Comparison of ENCODE assay signal across 1 cellular context in genomic region chr7:5494683-5495561, GRCh38.
TF ChIP-seq lines count a peak whose summit lies in the region.

No MANE protein-coding gene starts in this region.

TF ChIP-seq in HepG2, 621 proteins besides CTCF, POLR2A, EP300 and RAD21 (continued from another document and continues in another):
- TF ChIP-seq ZNF816 (CRISPR knock-in tag; IDR thresholded peaks at IDR 0.05; ENCODE audit: borderline replicate concordance) (no peak), MATR3 (CRISPR knock-in tag; IDR thresholded peaks at IDR 0.05) (no peak), MAF1 (CRISPR knock-in tag; IDR thresholded peaks at IDR 0.05; ENCODE audit: borderline replicate concordance) (no peak), CEBPG (CRISPR knock-in tag; IDR thresholded peaks at IDR 0.05) (no peak), CBFB (CRISPR knock-in tag; IDR thresholded peaks at IDR 0.05) (peak; percentile 60; the same call in 1 of the 2 replicates), KDM1A (CRISPR knock-in tag; IDR thresholded peaks at IDR 0.05) (no peak), HHEX (CRISPR knock-in tag; IDR thresholded peaks at IDR 0.05) (no peak), ZFP90 (CRISPR knock-in tag; IDR thresholded peaks at IDR 0.05; ENCODE audit: borderline replicate concordance) (no peak), TOE1 (CRISPR knock-in tag; IDR thresholded peaks at IDR 0.05) (no peak), PRDM4 (CRISPR knock-in tag; IDR thresholded peaks at IDR 0.05; ENCODE audit: borderline replicate concordance) (no peak), PLRG1 (conservative IDR thresholded peaks at IDR 0.05) (no peak), ZNF557 (CRISPR knock-in tag; IDR thresholded peaks at IDR 0.05) (no peak), MTF1 (CRISPR knock-in tag; IDR thresholded peaks at IDR 0.05) (no peak), STAG1 (CRISPR knock-in tag; IDR thresholded peaks at IDR 0.05) (peak; percentile 98), SRY (CRISPR knock-in tag; IDR thresholded peaks at IDR 0.05) (no peak), ISL2 (CRISPR knock-in tag; IDR thresholded peaks at IDR 0.05) (no peak), NONO (IDR thresholded peaks at IDR 0.05) (no peak), NONO (CRISPR knock-in tag; conservative IDR thresholded peaks at IDR 0.05) (0 out of 2 replicates have a peak, but pooled peaks have one; percentile 25), ZNF432 (CRISPR knock-in tag; IDR thresholded peaks at IDR 0.05; ENCODE audit: borderline replicate concordance) (no peak), ZNF18 (CRISPR knock-in tag; IDR thresholded peaks at IDR 0.05; ENCODE audit: insufficient replicate concordance) (no peak), RNF2 (conservative IDR thresholded peaks at IDR 0.05; ENCODE audit: low read depth) (no peak), ZNF136 (CRISPR knock-in tag; IDR thresholded peaks at IDR 0.05; ENCODE audit: low read depth) (no peak), RFXAP (CRISPR knock-in tag; IDR thresholded peaks at IDR 0.05; ENCODE audit: borderline replicate concordance) (no peak), GLI4 (CRISPR knock-in tag; IDR thresholded peaks at IDR 0.05; ENCODE audit: borderline replicate concordance) (no peak), ZNF687 (CRISPR knock-in tag; IDR thresholded peaks at IDR 0.05) (peak; percentile 57), ZNF720 (CRISPR knock-in tag; IDR thresholded peaks at IDR 0.05) (no peak), ZNF550 (CRISPR knock-in tag; IDR thresholded peaks at IDR 0.05; ENCODE audit: borderline replicate concordance) (no peak), ZNF670 (CRISPR knock-in tag; IDR thresholded peaks at IDR 0.05; ENCODE audit: borderline replicate concordance) (no peak), ZFP36 (IDR thresholded peaks at IDR 0.05; ENCODE audit: borderline replicate concordance, low read depth, low read length, partially characterized antibody) (no peak), ZNF430 (CRISPR knock-in tag; IDR thresholded peaks at IDR 0.05) (no peak), CEBPB (IDR thresholded peaks at IDR 0.05; ENCODE audit: borderline replicate concordance, low read depth, low read length) (0 out of 2 replicates have a peak, but pooled peaks have one; percentile 2), ZNF143 (CRISPR knock-in tag; IDR thresholded peaks at IDR 0.05) (no peak), ZNF264 (CRISPR knock-in tag; IDR thresholded peaks at IDR 0.05) (no peak), ZNF24 (IDR thresholded peaks at IDR 0.05) (no peak), ELF3 (CRISPR knock-in tag; IDR thresholded peaks at IDR 0.05) (no peak), ZNF562 (CRISPR knock-in tag; IDR thresholded peaks at IDR 0.05; ENCODE audit: borderline replicate concordance) (no peak), SCMH1 (CRISPR knock-in tag; IDR thresholded peaks at IDR 0.05; ENCODE audit: borderline replicate concordance) (no peak), ZNF841 (CRISPR knock-in tag; IDR thresholded peaks at IDR 0.05; ENCODE audit: borderline replicate concordance) (no peak), ZNF33B (CRISPR knock-in tag; IDR thresholded peaks at IDR 0.05) (no peak), FOSL2 (CRISPR knock-in tag; IDR thresholded peaks at IDR 0.05) (0 out of 2 replicates have a peak, but pooled peaks have one; percentile 16), KDM3A (CRISPR knock-in tag; IDR thresholded peaks at IDR 0.05; ENCODE audit: low read depth) (peak; percentile 90), DNMT3B (CRISPR knock-in tag; conservative IDR thresholded peaks at IDR 0.05) (no peak), KDM6A (CRISPR knock-in tag; IDR thresholded peaks at IDR 0.05; ENCODE audit: low read depth) (no peak), YY1 (IDR thresholded peaks at IDR 0.05; ENCODE audit: insufficient read depth, insufficient replicate concordance, low read depth, low read length) (peak; percentile 34), ARNT2 (CRISPR knock-in tag; IDR thresholded peaks at IDR 0.05; ENCODE audit: low read depth) (no peak), CREBL2 (CRISPR knock-in tag; IDR thresholded peaks at IDR 0.05; ENCODE audit: borderline replicate concordance) (no peak), NFIB (CRISPR knock-in tag; IDR thresholded peaks at IDR 0.05; ENCODE audit: borderline replicate concordance) (no peak)
- TF ChIP-seq, protein P1, sequence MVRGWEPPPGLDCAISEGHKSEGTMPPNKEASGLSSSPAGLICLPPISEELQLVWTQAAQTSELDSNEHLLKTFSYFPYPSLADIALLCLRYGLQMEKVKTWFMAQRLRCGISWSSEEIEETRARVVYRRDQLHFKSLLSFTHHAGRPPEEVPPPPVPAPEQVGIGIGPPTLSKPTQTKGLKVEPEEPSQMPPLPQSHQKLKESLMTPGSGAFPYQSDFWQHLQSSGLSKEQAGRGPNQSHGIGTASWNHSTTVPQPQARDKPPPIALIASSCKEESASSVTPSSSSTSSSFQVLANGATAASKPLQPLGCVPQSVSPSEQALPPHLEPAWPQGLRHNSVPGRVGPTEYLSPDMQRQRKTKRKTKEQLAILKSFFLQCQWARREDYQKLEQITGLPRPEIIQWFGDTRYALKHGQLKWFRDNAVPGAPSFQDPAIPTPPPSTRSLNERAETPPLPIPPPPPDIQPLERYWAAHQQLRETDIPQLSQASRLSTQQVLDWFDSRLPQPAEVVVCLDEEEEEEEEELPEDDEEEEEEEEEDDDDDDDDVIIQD (CRISPR knock-in tag; IDR thresholded peaks at IDR 0.05; ENCODE audit: low read depth), result no peak
- TF ChIP-seq, protein P2, sequence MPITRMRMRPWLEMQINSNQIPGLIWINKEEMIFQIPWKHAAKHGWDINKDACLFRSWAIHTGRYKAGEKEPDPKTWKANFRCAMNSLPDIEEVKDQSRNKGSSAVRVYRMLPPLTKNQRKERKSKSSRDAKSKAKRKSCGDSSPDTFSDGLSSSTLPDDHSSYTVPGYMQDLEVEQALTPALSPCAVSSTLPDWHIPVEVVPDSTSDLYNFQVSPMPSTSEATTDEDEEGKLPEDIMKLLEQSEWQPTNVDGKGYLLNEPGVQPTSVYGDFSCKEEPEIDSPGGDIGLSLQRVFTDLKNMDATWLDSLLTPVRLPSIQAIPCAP (CRISPR knock-in tag; IDR thresholded peaks at IDR 0.05; ENCODE audit: low read depth), result no peak
- TF ChIP-seq, protein P3, sequence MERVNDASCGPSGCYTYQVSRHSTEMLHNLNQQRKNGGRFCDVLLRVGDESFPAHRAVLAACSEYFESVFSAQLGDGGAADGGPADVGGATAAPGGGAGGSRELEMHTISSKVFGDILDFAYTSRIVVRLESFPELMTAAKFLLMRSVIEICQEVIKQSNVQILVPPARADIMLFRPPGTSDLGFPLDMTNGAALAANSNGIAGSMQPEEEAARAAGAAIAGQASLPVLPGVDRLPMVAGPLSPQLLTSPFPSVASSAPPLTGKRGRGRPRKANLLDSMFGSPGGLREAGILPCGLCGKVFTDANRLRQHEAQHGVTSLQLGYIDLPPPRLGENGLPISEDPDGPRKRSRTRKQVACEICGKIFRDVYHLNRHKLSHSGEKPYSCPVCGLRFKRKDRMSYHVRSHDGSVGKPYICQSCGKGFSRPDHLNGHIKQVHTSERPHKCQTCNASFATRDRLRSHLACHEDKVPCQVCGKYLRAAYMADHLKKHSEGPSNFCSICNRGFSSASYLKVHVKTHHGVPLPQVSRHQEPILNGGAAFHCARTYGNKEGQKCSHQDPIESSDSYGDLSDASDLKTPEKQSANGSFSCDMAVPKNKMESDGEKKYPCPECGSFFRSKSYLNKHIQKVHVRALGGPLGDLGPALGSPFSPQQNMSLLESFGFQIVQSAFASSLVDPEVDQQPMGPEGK (CRISPR knock-in tag; IDR thresholded peaks at IDR 0.05), result no peak
- TF ChIP-seq, protein P4, sequence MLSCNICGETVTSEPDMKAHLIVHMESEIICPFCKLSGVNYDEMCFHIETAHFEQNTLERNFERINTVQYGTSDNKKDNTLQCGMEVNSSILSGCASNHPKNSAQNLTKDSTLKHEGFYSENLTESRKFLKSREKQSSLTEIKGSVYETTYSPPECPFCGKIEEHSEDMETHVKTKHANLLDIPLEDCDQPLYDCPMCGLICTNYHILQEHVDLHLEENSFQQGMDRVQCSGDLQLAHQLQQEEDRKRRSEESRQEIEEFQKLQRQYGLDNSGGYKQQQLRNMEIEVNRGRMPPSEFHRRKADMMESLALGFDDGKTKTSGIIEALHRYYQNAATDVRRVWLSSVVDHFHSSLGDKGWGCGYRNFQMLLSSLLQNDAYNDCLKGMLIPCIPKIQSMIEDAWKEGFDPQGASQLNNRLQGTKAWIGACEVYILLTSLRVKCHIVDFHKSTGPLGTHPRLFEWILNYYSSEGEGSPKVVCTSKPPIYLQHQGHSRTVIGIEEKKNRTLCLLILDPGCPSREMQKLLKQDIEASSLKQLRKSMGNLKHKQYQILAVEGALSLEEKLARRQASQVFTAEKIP (CRISPR knock-in tag; IDR thresholded peaks at IDR 0.05; ENCODE audit: borderline replicate concordance), result no peak
- TF ChIP-seq, protein P5, sequence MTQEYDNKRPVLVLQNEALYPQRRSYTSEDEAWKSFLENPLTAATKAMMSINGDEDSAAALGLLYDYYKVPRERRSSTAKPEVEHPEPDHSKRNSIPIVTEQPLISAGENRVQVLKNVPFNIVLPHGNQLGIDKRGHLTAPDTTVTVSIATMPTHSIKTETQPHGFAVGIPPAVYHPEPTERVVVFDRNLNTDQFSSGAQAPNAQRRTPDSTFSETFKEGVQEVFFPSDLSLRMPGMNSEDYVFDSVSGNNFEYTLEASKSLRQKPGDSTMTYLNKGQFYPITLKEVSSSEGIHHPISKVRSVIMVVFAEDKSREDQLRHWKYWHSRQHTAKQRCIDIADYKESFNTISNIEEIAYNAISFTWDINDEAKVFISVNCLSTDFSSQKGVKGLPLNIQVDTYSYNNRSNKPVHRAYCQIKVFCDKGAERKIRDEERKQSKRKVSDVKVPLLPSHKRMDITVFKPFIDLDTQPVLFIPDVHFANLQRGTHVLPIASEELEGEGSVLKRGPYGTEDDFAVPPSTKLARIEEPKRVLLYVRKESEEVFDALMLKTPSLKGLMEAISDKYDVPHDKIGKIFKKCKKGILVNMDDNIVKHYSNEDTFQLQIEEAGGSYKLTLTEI (CRISPR knock-in tag; conservative IDR thresholded peaks at IDR 0.05), result no peak
- TF ChIP-seq, protein P6, sequence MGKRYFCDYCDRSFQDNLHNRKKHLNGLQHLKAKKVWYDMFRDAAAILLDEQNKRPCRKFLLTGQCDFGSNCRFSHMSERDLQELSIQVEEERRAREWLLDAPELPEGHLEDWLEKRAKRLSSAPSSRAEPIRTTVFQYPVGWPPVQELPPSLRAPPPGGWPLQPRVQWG (CRISPR knock-in tag; IDR thresholded peaks at IDR 0.05; ENCODE audit: borderline replicate concordance, low read depth), result no peak
- TF ChIP-seq, protein P7, sequence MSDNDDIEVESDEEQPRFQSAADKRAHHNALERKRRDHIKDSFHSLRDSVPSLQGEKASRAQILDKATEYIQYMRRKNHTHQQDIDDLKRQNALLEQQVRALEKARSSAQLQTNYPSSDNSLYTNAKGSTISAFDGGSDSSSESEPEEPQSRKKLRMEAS (IDR thresholded peaks at IDR 0.05), result no peak
